Comparison of ENCODE assay signal across 8 cellular contexts in genomic region chr17:7614422-7615264, GRCh38. TPM values are rescaled to one million over a fixed set of nuclear protein-coding genes. Genes with fewer than 3 reads are reported as not detected.
DNase-seq lines count a peak whose midpoint lies in the region; ATAC-seq and TF ChIP-seq lines count a peak whose summit lies in the region.

Gene FXR2 (minus strand): TSS chr17:7614897. CDS start chr17:7614532, 365 bp downstream.

- DNase-seq in COLO829 (ENCODE audit: low spot score), result peak; percentile 100
- peak; percentile 97 for DNase-seq in HT-29 (ENCODE audit: low spot score)
- peak; percentile 97 for DNase-seq in NK-92 treated with Interleukin-12 subunit alpha and Interleukin-12 subunit beta, amount 100 ng/mL, for 24 hours (lab: John Stamatoyannopoulos, UW)
- DNase-seq in activated CD8-positive, alpha-beta memory T cell treated with anti-CD3 and anti-CD28 coated beads for 24 hours, result peak; percentile 98
- peak; percentile 96 for DNase-seq in effector CD4-positive, alpha-beta T cell
- DNase-seq in lung (ENCODE audit: low spot score), result peak; percentile 100
- DNase-seq in stimulated activated CD4-positive, alpha-beta T cell treated with anti-CD3 and anti-CD28 coated beads, TNF-alpha, amount 100 ng/mL, for 4 hours (ENCODE audit: low read depth in 3 of 3), result peak; percentile 94 to 98 (median 98)

- peak; percentile 25 for TF ChIP-seq CTCF in lung (IDR thresholded peaks at IDR 0.05; ENCODE audit: control extremely low read depth, extremely low read depth)

- 1% methylated on average over 64 to 94 of the region's 94 CpGs for WGBS in lung, 2 donors

- H3K4me1 ChIP-seq in lung (ENCODE audit: control insufficient read depth in 2 of 2, insufficient read depth in 2 of 2, low read length in 2 of 2), result peaks cover 5 to 17% of the 10 kb centered on the region in 2 donors

- peaks cover 0 to 2% of the 10 kb centered on the region in 2 donors for H3K36me3 ChIP-seq in lung (ENCODE audit: control insufficient read depth in 2 of 2, insufficient read depth in 2 of 2, low read length in 2 of 2)

- no peaks in the 10 kb centered on the region for H3K9me3 ChIP-seq in lung (ENCODE audit: control insufficient read depth in 2 of 2, insufficient read depth in 1 of 2, low read length in 1 of 2)

- no peaks in the 10 kb centered on the region for H3K27me3 ChIP-seq in lung (ENCODE audit: control insufficient read depth, insufficient read depth)

- H3K4me3 ChIP-seq in lung, result peak within 1 kb of the TSS; percentile 85

- H3K27ac ChIP-seq in lung (ENCODE audit: low read depth in 1 of 2, low read length in 1 of 2), result peak within 1 kb of the TSS; percentile 97 to 98

- ATAC-seq in GM19468 (IDR thresholded peaks at IDR 0.05; ENCODE audit: extremely low read depth, unreplicated experiment) (peak; percentile 84), lung (ENCODE audit: insufficient read depth, low FRiP score) (peak; percentile 99)

RNA-seq across cellular contexts. Expression of gene FXR2, which starts in this region (rescaled TPM):
- 23.8 and 30.3 TPM in 2 replicates for total RNA-seq in HT-29 (2014; rRNA removed; shearing (Covaris generic))
- total RNA-seq in lung, result 10 to 100 TPM; 29.0 to 29.5 TPM
- polyA plus RNA-seq in lung, result 10 to 100 TPM; 30.6 to 31.1 TPM

Comparison
In these comparisons a context has a peak if more than half of its experiments do, and no peak if none do; other contexts are left out.
1. Peak in every context shown above with its lines: DNase-seq, ATAC-seq, H3K4me3 ChIP-seq and H3K27ac ChIP-seq.